31 cellular contexts compared by ENCODE assay signal in genomic region chr3:130865537-130865936, GRCh38. TPM values are rescaled to one million over a fixed set of nuclear protein-coding genes. Genes with fewer than 3 reads are reported as not detected.
DNase-seq lines count a peak whose midpoint lies in the region; ATAC-seq, FAIRE-seq and TF ChIP-seq lines count a peak whose summit lies in the region.
"Had no signal": no experiment of that assay in that cellular context is flagged by ENCODE, and none has a peak within 500 bp of the region (broad histone marks: within the 10 kb centered on the region; RNA-seq: fewer than 3 reads in every experiment).

No MANE protein-coding gene starts in this region.

- H3K9me1 ChIP-seq in K562 (ENCODE audit: control insufficient read depth, insufficient read depth, low read length) = no peaks in the 10 kb centered on the region

- TF ChIP-seq CTCF in GM12878 (IDR thresholded peaks at IDR 0.05 in 2 of 3, conservative IDR thresholded peaks at IDR 0.05 in 1 of 3; ENCODE audit: control insufficient read depth in 2 of 3, extremely low read depth in 1 of 3, insufficient read depth in 1 of 3, low read depth in 3 of 3, low read length in 3 of 3) (no peak), K562 (IDR thresholded peaks at IDR 0.05 in 2 of 3, conservative IDR thresholded peaks at IDR 0.05 in 1 of 3; ENCODE audit: insufficient read depth in 2 of 3, low read depth in 1 of 3, low read length in 3 of 3) (no peak), GM13976 (IDR thresholded peaks at IDR 0.05; ENCODE audit: borderline replicate concordance, control extremely low read depth, extremely low read depth, insufficient read depth, missing control alignments) (no peak), transverse colon (IDR thresholded peaks at IDR 0.05) (no peak)

- in situ Hi-C loops in GM12878 (cut with MboI) = no loop called here
- in situ Hi-C loops in K562 (cut with MboI) = no loop called here
- in situ Hi-C loops in GM13976 (cut with MboI; ENCODE audit: low sequenced_read_pairs, unreplicated experiment) = no loop called here
- in situ Hi-C loops in transverse colon (cut with MboI; ENCODE audit: low pct_ligation_motif_present in 1 of 4, low pct_unique_long_range_greater_than_20kb in 1 of 4, low sequenced_read_pairs in 3 of 4) = no loop called here

- H3K27me3 ChIP-seq in GM12878 (replicated peaks in 1 of 2; ENCODE audit: control insufficient read depth in 2 of 2, insufficient read depth in 2 of 2, low read length in 1 of 2) = no peaks in the 10 kb centered on the region
- H3K27me3 ChIP-seq in K562 (ENCODE audit: control insufficient read depth in 2 of 2, insufficient read depth in 2 of 2, low read length in 2 of 2) = no peaks in the 10 kb centered on the region
- no peaks in the 10 kb centered on the region for H3K27me3 ChIP-seq in transverse colon
- H3K27me3 ChIP-seq: BE2C; BLaER1; BLaER1 treated with 17β-estradiol and CSF1 and Interleukin-3, amounts not matched to agents 10 nM and 100 nM had no signal

- no peak for TF ChIP-seq RAD21 in GM12878 (IDR thresholded peaks at IDR 0.05; ENCODE audit: insufficient read depth, low read depth, low read length)
- TF ChIP-seq RAD21 in K562 (CRISPR knock-in tag; conservative IDR thresholded peaks at IDR 0.05 in 1 of 2, IDR thresholded peaks at IDR 0.05 in 1 of 2) = no peak

- RAD21 ChIA-PET in GM12878 (lab: Charles Lee; ENCODE audit: unreplicated experiment) = no interaction called here

- H3K4me2 ChIP-seq in GM12878 (ENCODE audit: control insufficient read depth, insufficient read depth) = no peak overlapping the region
- no peak overlapping the region for H3K4me2 ChIP-seq in K562 (ENCODE audit: insufficient read depth, low read length)
- H3K4me2 ChIP-seq: A549; BLaER1; BLaER1 treated with 17β-estradiol and CSF1 and Interleukin-3, amounts not matched to agents 10 nM and 100 nM had no signal

- H4K20me1 ChIP-seq in GM12878 (ENCODE audit: control insufficient read depth, insufficient read depth) (no peaks in the 10 kb centered on the region), K562 (replicated peaks; ENCODE audit: control insufficient read depth, insufficient read depth, low read length) (no peaks in the 10 kb centered on the region)
- H4K20me1 ChIP-seq: BLaER1; BLaER1 treated with 17β-estradiol and CSF1 and Interleukin-3, amounts not matched to agents 10 nM and 100 nM had no signal

- H3K27ac ChIP-seq in GM12878 (ENCODE audit: control insufficient read depth, insufficient read depth) (no peak overlapping the region), K562 (ENCODE audit: extremely low read depth, low read depth, low read length) (no peak overlapping the region), transverse colon (no peak overlapping the region)
- H3K27ac ChIP-seq: 22Rv1; A549; BLaER1; BLaER1 treated with 17β-estradiol and CSF1 and Interleukin-3, amounts not matched to agents 10 nM and 100 nM; C4-2B had no signal

- H3K9ac ChIP-seq in GM12878 (ENCODE audit: control insufficient read depth, insufficient read depth, low read length) (no peak overlapping the region), K562 (ENCODE audit: insufficient read depth in 1 of 2, low read depth in 2 of 2, low read length in 2 of 2) (no peak overlapping the region)
- H3K9ac ChIP-seq: BLaER1; BLaER1 treated with 17β-estradiol and CSF1 and Interleukin-3, amounts not matched to agents 10 nM and 100 nM had no signal

- TF ChIP-seq EP300 in GM12878 (IDR thresholded peaks at IDR 0.05; ENCODE audit: borderline replicate concordance in 1 of 2, control insufficient read depth in 1 of 2, low read depth in 2 of 2, low read length in 2 of 2) = no peak
- TF ChIP-seq EP300 in K562 (IDR thresholded peaks at IDR 0.05; ENCODE audit: low read length) = no peak
- TF ChIP-seq EP300 in transverse colon (IDR thresholded peaks at IDR 0.05; ENCODE audit: low read depth) = no peak

- intact Hi-C loops in GM12878 (cut with micrococcal nuclease; ENCODE audit: unreplicated experiment) (no loop called here), K562 (cut with micrococcal nuclease) (no loop called here), transverse colon (cut with DNase I; ENCODE audit: low total_unique reads) (no loop called here)

- POLR2A ChIA-PET in GM12878 (lab: Charles Lee) (no interaction called here), K562 (lab: Yijun Ruan, JAX) (no interaction called here)

- H3K36me3 ChIP-seq in GM12878 (ENCODE audit: control insufficient read depth in 2 of 2, insufficient read depth in 2 of 2, low read length in 1 of 2) (no peaks in the 10 kb centered on the region; a peak in 1 of 4 replicates), K562 (ENCODE audit: control insufficient read depth, insufficient read depth, low read length) (no peaks in the 10 kb centered on the region), transverse colon (no peaks in the 10 kb centered on the region)
- H3K36me3 ChIP-seq: BE2C, BLaER1 had no signal

- BruUV-seq in GM12878 (replicated peaks; lab: Mats Ljungman, UMichigan) (no TSS peak), K562 (replicated peaks; lab: Mats Ljungman, UMichigan) (no TSS peak)

- no peaks in the 10 kb centered on the region for H3K4me1 ChIP-seq in GM12878 (ENCODE audit: control insufficient read depth, insufficient read depth, low read length)
- peaks cover 0 to 4% of the 10 kb centered on the region in 2 experiments; a peak in 2 of 5 replicates for H3K4me1 ChIP-seq in K562 (replicated peaks in 1 of 2; ENCODE audit: control insufficient read depth in 2 of 2, insufficient read depth in 2 of 2, low read length in 2 of 2)
- H3K4me1 ChIP-seq in transverse colon = no peaks in the 10 kb centered on the region
- H3K4me1 ChIP-seq: A549; BE2C; BLaER1; BLaER1 treated with 17β-estradiol and CSF1 and Interleukin-3, amounts not matched to agents 10 nM and 100 nM; Caco-2 had no signal

- no peak overlapping the region for H3K4me3 ChIP-seq in GM12878
- no peak overlapping the region for H3K4me3 ChIP-seq in K562
- no peak overlapping the region for H3K4me3 ChIP-seq in transverse colon
- H3K4me3 ChIP-seq: A549; BLaER1; BLaER1 treated with 17β-estradiol and CSF1 and Interleukin-3, amounts not matched to agents 10 nM and 100 nM had no signal

- FAIRE-seq in GM12878 (lab: Jason Lieb, UNC) (no peak), K562 (lab: Jason Lieb, UNC) (no peak)
- FAIRE-seq: A204.1, A549, D721Med had no signal

- H3K9me3 ChIP-seq in GM12878 (replicated peaks; ENCODE audit: control insufficient read depth, insufficient read depth, low read length) (peaks cover 11% of the 10 kb centered on the region; the same call in 2 of the 3 replicates), K562 (replicated peaks; ENCODE audit: control insufficient read depth, insufficient read depth, low read depth, low read length) (no peaks in the 10 kb centered on the region), transverse colon (no peaks in the 10 kb centered on the region)
- H3K9me3 ChIP-seq: A549, BE2C, Caco-2 had no signal

- ATAC-seq in GM12878 (no peak), K562 (no peak)
- ATAC-seq: A549; CD8-positive, alpha-beta T cell had no signal

- CTCF ChIA-PET in GM12878 (lab: Yijun Ruan, JAX) (no interaction called here), K562 (lab: Yijun Ruan, JAX; ENCODE audit: low intra/inter-chr PET ratio) (no interaction called here)

- TF ChIP-seq POLR2A in GM12878 (IDR thresholded peaks at IDR 0.05; ENCODE audit: low read depth, low read length) (no peak), K562 (conservative IDR thresholded peaks at IDR 0.05) (no peak), transverse colon (IDR thresholded peaks at IDR 0.05) (no peak)

- SMC1A ChIA-PET in GM12878 (lab: Charles Lee; ENCODE audit: uncharacterized antibody, unreplicated experiment) = no interaction called here

- no peak overlapping the region for H2AFZ ChIP-seq in GM12878 (ENCODE audit: control insufficient read depth, low read depth, low read length)
- no peak overlapping the region for H2AFZ ChIP-seq in K562 (ENCODE audit: low read depth, low read length)

- 100% methylated on average over 2 of the region's 2 CpGs for WGBS in GM12878 (ENCODE audit: insufficient coverage, insufficient replicate concordance, low lambda C conversion rate, missing lambda C conversion rate)
- 85% methylated on average over 2 of the region's 2 CpGs for WGBS in K562 (ENCODE audit: insufficient coverage, low coverage, missing lambda C conversion rate)
- 83 to 94% methylated on average over 1 to 2 of the region's 2 CpGs for WGBS in transverse colon (ENCODE audit: low coverage in 1 of 2), 2 donors

- peaks cover 12% of the 10 kb centered on the region for H3K79me2 ChIP-seq in GM12878 (ENCODE audit: control insufficient read depth, insufficient read depth, low read length)
- no peaks in the 10 kb centered on the region for H3K79me2 ChIP-seq in K562 (ENCODE audit: control insufficient read depth, insufficient read depth, low read length)

- no peak for DNase-seq in GM12878 (ENCODE audit: low read depth, low spot score)
- no peak for DNase-seq in K562 (ENCODE audit: extremely low read depth in 1 of 4, low spot score in 3 of 4)
- no peak for DNase-seq in GM13976 (ENCODE audit: low spot score)
- no peak for DNase-seq in transverse colon
- DNase-seq: 8988T; ACHN; AML-193; BE2C; C1 segment of cervical spinal cord; Caco-2; Calu3; CD4-positive, alpha-beta memory T cell; CD4-positive, alpha-beta T cell; CD4-positive, CD25-positive, alpha-beta regulatory T cell; CD8-positive, alpha-beta memory T cell; CD8-positive, alpha-beta T cell; COR-L47; DMS 273 treated with DMSO at 0.1 percent for 48 hours; DMS153; DMS53; DMS79; DMS79 treated with DMSO at 0.1 percent for 48 hours; DND-41; EL had no signal

RNA-seq across cellular contexts. Expression of gene ATP2C1, which starts 28.3 kb away (rescaled TPM):
- total RNA-seq in GM12878 (2013; cell fraction: nucleolus; rRNA removed) = 253 and 262 TPM in 2 replicates
- 43.9 and 52.9 TPM in 2 replicates for total RNA-seq in GM12878 (2014; rRNA removed)
- 67.7 and 70.5 TPM in 2 replicates for total RNA-seq in GM12878 (2014; rRNA removed; fragmentation: Illumina TruSeq; extraction: Trizol)
- total RNA-seq in GM12878 (2021) = 60.2 and 62.2 TPM in 2 replicates
- 29.0 TPM for polyA plus RNA-seq in GM12878 (2011; ENCODE audit: low read depth)
- polyA plus RNA-seq in GM12878 (2011; rRNA removed) = 116 and 178 TPM in 2 replicates
- 37.7 and 42.4 TPM in 2 replicates for polyA plus RNA-seq in GM12878 (2011; cell fraction: cytosol; rRNA removed)
- polyA plus RNA-seq in GM12878 (2011; cell fraction: nucleus; rRNA removed) = 147 and 162 TPM in 2 replicates
- 29.3 and 48.1 TPM in 2 replicates for polyA plus RNA-seq in GM12878 (2012)
- 50.4 and 61.7 TPM in 2 replicates for polyA plus RNA-seq in GM12878 (2014; fragmentation: Illumina TruSeq; extraction: Trizol)
- 10 to 100 TPM; 20.6 to 21.0 TPM for polyA plus RNA-seq in GM12878 (2014; fragmentation: Nextera tagmentation; extraction: Ambion mirVana)
- 35.4 and 48.3 TPM in 2 replicates for polyA plus RNA-seq in GM12878 (2014; rRNA removed)
- polyA plus RNA-seq in GM12878 (2016; fragmentation: Nextera tagmentation; extraction: Ambion mirVana) = 10 to 100 TPM; 59.8 to 64.6 TPM
- 108 and 157 TPM in 2 replicates for polyA minus RNA-seq in GM12878 (2011; rRNA and poly(A)+ RNA removed)
- 33.1 and 49.5 TPM in 2 replicates for polyA minus RNA-seq in GM12878 (2011; cell fraction: cytosol; rRNA and poly(A)+ RNA removed)
- 108 and 150 TPM in 2 replicates for polyA minus RNA-seq in GM12878 (2011; cell fraction: nucleus; rRNA and poly(A)+ RNA removed)
- 43.5 and 135 TPM in 2 replicates for total RNA-seq in K562 (2011; cell fraction: chromatin; rRNA removed; ENCODE audit: low replicate concordance)
- total RNA-seq in K562 (2011; cell fraction: nucleolus; rRNA removed) = 32.4 and 42.2 TPM in 2 replicates
- 70.8 and 83.0 TPM in 2 replicates for total RNA-seq in K562 (2011; cell fraction: nucleoplasm; rRNA removed)
- 16.2 and 25.3 TPM in 2 replicates for total RNA-seq in K562 (2014; rRNA removed)
- total RNA-seq in K562 (2014; rRNA removed; fragmentation: Illumina TruSeq; extraction: Trizol) = 34.1 and 35.4 TPM in 2 replicates
- 25.8 and 27.7 TPM in 2 replicates for total RNA-seq in K562 (2015; rRNA removed; fragmentation: Illumina TruSeq; extraction: Trizol)
- 32.1 and 33.0 TPM in 2 replicates for total RNA-seq in K562 (2021)
- polyA plus RNA-seq in K562 (2011; rRNA removed) = 36.8 and 53.5 TPM in 2 replicates
- polyA plus RNA-seq in K562 (2011; cell fraction: cytosol; rRNA removed) = 11.0 and 28.8 TPM in 2 replicates
- polyA plus RNA-seq in K562 (2011; cell fraction: nucleus; rRNA removed) = 34.8 and 58.4 TPM in 2 replicates
- 19.6 and 21.8 TPM in 2 replicates for polyA plus RNA-seq in K562 (2012)
- 25.6 and 29.3 TPM in 2 replicates for polyA plus RNA-seq in K562 (2014; fragmentation: Illumina TruSeq; extraction: Trizol)
- 10 to 100 TPM in 1 of 2 experiments, 1 to 10 TPM in 1; 10.0 to 15.6 TPM for polyA plus RNA-seq in K562 (2014; fragmentation: Nextera tagmentation; extraction: Ambion mirVana)
- polyA plus RNA-seq in K562 (2014; rRNA removed) = 27.9 and 33.0 TPM in 2 replicates
- 94.2 and 115 TPM in 2 replicates for polyA minus RNA-seq in K562 (2011; rRNA and poly(A)+ RNA removed)
- polyA minus RNA-seq in K562 (2011; cell fraction: cytosol; rRNA and poly(A)+ RNA removed) = 16.0 and 29.7 TPM in 2 replicates
- 44.4 and 67.4 TPM in 2 replicates for polyA minus RNA-seq in K562 (2011; cell fraction: nucleus; rRNA and poly(A)+ RNA removed)
- total RNA-seq in transverse colon = 10 to 100 TPM; 20.9 to 60.8 (median 44.6) TPM

Comparison
In these comparisons a context has a peak if more than half of its experiments do, and no peak if none do; other contexts are left out.
1. Of the 99 proteins assayed by ChIP-seq in both K562 and GM12878: peak only in K562: none; only in GM12878: none; in both: ZBTB33; in neither: 98.